In genomic region chr1:9822490-9822889, GRCh38 we compare ENCODE assay signal across 1 cellular context.
TF ChIP-seq lines count a peak whose summit lies in the region.

No MANE protein-coding gene starts in this region.

TF ChIP-seq in H1, 55 proteins besides CTCF, POLR2A, EP300 and RAD21 (continued from another document):
- no peak for TF ChIP-seq E2F6 (IDR thresholded peaks at IDR 0.05)
- no peak for TF ChIP-seq FOSL1 (IDR thresholded peaks at IDR 0.05; ENCODE audit: insufficient read depth, low read depth, low read length)
- no peak for TF ChIP-seq CHD1 (IDR thresholded peaks at IDR 0.05; ENCODE audit: low read depth, low read length)
- no peak for TF ChIP-seq JUN (IDR thresholded peaks at IDR 0.05; ENCODE audit: low read depth, low read length)
- TF ChIP-seq POU5F1 (IDR thresholded peaks at IDR 0.05; ENCODE audit: low read depth, low read length) = no peak
- TF ChIP-seq RBBP5 (IDR thresholded peaks at IDR 0.05; ENCODE audit: borderline replicate concordance, low read depth, low read length) = no peak
- no peak for TF ChIP-seq CREB1 (IDR thresholded peaks at IDR 0.05)
- no peak for TF ChIP-seq TAF7 (optimal IDR thresholded peaks at IDR 0.05; ENCODE audit: borderline replicate concordance, low read depth, low read length)
- TF ChIP-seq TCF12 (IDR thresholded peaks at IDR 0.05; ENCODE audit: low read depth, low read length) = no peak
- no peak for TF ChIP-seq POLR2AphosphoS5 (IDR thresholded peaks at IDR 0.05; ENCODE audit: low read depth, low read length)
- TF ChIP-seq JUND (IDR thresholded peaks at IDR 0.05; ENCODE audit: low read length) = no peak
- no peak for TF ChIP-seq KDM5A (IDR thresholded peaks at IDR 0.05; ENCODE audit: low read length)
TF ChIP-seq in H1: peak in this region for 0.
